15 cellular contexts compared by ENCODE assay signal in genomic region chr11:23425379-23425778, GRCh38.
"Had no signal": no experiment of that assay in that cellular context is flagged by ENCODE, and none has a peak within 500 bp of the region (broad histone marks: within the 10 kb centered on the region; RNA-seq: fewer than 3 reads in every experiment).

No MANE protein-coding gene starts in this region.

- H3K4me2 ChIP-seq: smooth muscle cell had no signal

- DNase-seq: activated CD4-positive, alpha-beta T cell treated with anti-CD3 and anti-CD28 coated beads for 4 hours; activated CD8-positive, alpha-beta memory T cell treated with anti-CD3 and anti-CD28 coated beads, Interleukin-2, amount 50 U/mL, for 4 hours; activated CD8-positive, alpha-beta T cell treated with anti-CD3 and anti-CD28 coated beads for 36 hours; activated naive CD4-positive, alpha-beta T cell; activated naive CD8-positive, alpha-beta T cell treated with anti-CD3 and anti-CD28 coated beads, Interleukin-2, amount 50 U/mL, for 24 hours; heart left ventricle; left colon; natural killer cell; nucleus accumbens; tibial artery; uterus had no signal

- H3K4me1 ChIP-seq: heart left ventricle, right atrium auricular region, tibial artery, uterus had no signal

- ATAC-seq: activated CD8-positive, alpha-beta T cell treated with anti-CD3 and anti-CD28 coated beads for 36 hours; activated naive CD8-positive, alpha-beta T cell treated with anti-CD3 and anti-CD28 coated beads, Interleukin-2, amount 50 U/mL, for 24 hours; heart left ventricle; left colon; natural killer cell; stimulated activated memory B cell treated with anti-CD40 and anti-IgM and Interleukin-4, amounts not matched to agents 10 μg/mL and 1 μg/mL and 100 μg/mL, for 72 hours had no signal

- H3K27me3 ChIP-seq: cardiac muscle cell, heart left ventricle, right atrium auricular region, tibial artery, uterus had no signal

- H3K4me3 ChIP-seq: cardiac muscle cell, heart left ventricle, right atrium auricular region, smooth muscle cell, tibial artery, uterus had no signal

- H3K27ac ChIP-seq: cardiac muscle cell, heart left ventricle, right atrium auricular region, tibial artery, uterus had no signal

- H3K36me3 ChIP-seq: cardiac muscle cell, heart left ventricle, right atrium auricular region, tibial artery, uterus had no signal

- H3K9me3 ChIP-seq: right atrium auricular region, tibial artery, uterus had no signal
